ENCODE assay signal across 2 cellular contexts in genomic region chr11:126658306-126659056, GRCh38.
TF ChIP-seq lines count a peak whose summit lies in the region.

No MANE protein-coding gene starts in this region.

TF ChIP-seq in liver, 16 proteins besides CTCF, POLR2A, EP300 and RAD21 (continued from another document):
- TF ChIP-seq RXRA (IDR thresholded peaks at IDR 0.05) (peak; percentile 83 to 92), REST (IDR thresholded peaks at IDR 0.05) (peak; percentile 60), EGR1 (IDR thresholded peaks at IDR 0.05; ENCODE audit: low read depth in 2 of 2) (no peak), GABPA (IDR thresholded peaks at IDR 0.05 in 1 of 2, conservative IDR thresholded peaks at IDR 0.05 in 1 of 2) (no peak), HNF4G (IDR thresholded peaks at IDR 0.05) (peak; percentile 72), JUND (IDR thresholded peaks at IDR 0.05) (peak; percentile 63 to 70), FOXA1 (IDR thresholded peaks at IDR 0.05) (peak; percentile 14)

TF ChIP-seq in HepG2, 621 proteins besides CTCF, POLR2A, EP300 and RAD21 (continued from another document):
- no peak for TF ChIP-seq DNMT3B (CRISPR knock-in tag; conservative IDR thresholded peaks at IDR 0.05)
- TF ChIP-seq NCOR1 (IDR thresholded peaks at IDR 0.05; ENCODE audit: borderline replicate concordance, low read length): no peak
- TF ChIP-seq ZNF367 (CRISPR knock-in tag; IDR thresholded peaks at IDR 0.05; ENCODE audit: borderline replicate concordance): no peak
- TF ChIP-seq ZNF274 (CRISPR knock-in tag; IDR thresholded peaks at IDR 0.05): no peak
- TF ChIP-seq, protein P1, sequence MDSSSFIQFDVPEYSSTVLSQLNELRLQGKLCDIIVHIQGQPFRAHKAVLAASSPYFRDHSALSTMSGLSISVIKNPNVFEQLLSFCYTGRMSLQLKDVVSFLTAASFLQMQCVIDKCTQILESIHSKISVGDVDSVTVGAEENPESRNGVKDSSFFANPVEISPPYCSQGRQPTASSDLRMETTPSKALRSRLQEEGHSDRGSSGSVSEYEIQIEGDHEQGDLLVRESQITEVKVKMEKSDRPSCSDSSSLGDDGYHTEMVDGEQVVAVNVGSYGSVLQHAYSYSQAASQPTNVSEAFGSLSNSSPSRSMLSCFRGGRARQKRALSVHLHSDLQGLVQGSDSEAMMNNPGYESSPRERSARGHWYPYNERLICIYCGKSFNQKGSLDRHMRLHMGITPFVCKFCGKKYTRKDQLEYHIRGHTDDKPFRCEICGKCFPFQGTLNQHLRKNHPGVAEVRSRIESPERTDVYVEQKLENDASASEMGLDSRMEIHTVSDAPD (CRISPR knock-in tag; IDR thresholded peaks at IDR 0.05): no peak
- TF ChIP-seq EZH2 (conservative IDR thresholded peaks at IDR 0.05; ENCODE audit: low read depth, low read length): no peak
- TF ChIP-seq, protein P2, sequence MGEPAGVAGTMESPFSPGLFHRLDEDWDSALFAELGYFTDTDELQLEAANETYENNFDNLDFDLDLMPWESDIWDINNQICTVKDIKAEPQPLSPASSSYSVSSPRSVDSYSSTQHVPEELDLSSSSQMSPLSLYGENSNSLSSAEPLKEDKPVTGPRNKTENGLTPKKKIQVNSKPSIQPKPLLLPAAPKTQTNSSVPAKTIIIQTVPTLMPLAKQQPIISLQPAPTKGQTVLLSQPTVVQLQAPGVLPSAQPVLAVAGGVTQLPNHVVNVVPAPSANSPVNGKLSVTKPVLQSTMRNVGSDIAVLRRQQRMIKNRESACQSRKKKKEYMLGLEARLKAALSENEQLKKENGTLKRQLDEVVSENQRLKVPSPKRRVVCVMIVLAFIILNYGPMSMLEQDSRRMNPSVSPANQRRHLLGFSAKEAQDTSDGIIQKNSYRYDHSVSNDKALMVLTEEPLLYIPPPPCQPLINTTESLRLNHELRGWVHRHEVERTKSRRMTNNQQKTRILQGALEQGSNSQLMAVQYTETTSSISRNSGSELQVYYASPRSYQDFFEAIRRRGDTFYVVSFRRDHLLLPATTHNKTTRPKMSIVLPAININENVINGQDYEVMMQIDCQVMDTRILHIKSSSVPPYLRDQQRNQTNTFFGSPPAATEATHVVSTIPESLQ (CRISPR knock-in tag; conservative IDR thresholded peaks at IDR 0.05): no peak
TF ChIP-seq in HepG2: peak in this region for 0.
